15 cellular contexts compared by ENCODE assay signal in genomic region chr11:6587360-6587953, GRCh38. TPM values are rescaled to one million over a fixed set of nuclear protein-coding genes. Genes with fewer than 3 reads are reported as not detected.
DNase-seq lines count a peak whose midpoint lies in the region; ATAC-seq, FAIRE-seq and TF ChIP-seq lines count a peak whose summit lies in the region.
"Had no signal": no experiment of that assay in that cellular context is flagged by ENCODE, and none has a peak within 500 bp of the region (broad histone marks: within the 10 kb centered on the region; RNA-seq: fewer than 3 reads in every experiment).

No MANE protein-coding gene starts in this region.

- DNase-seq in Ammon's horn (ENCODE audit: low spot score) (peak; percentile 72), NCI-H510A treated with DMSO at 0.1 percent for 48 hours (lab: John Stamatoyannopoulos, UW) (peak; percentile 3), ecto neural progenitor cell (ENCODE audit: low spot score) (peak; percentile 46), neuronal stem cell (ENCODE audit: low spot score) (no peak), GM12891 (ENCODE audit: insufficient read length, low spot score) (no peak)
- DNase-seq in natural killer cell treated with Interleukin-12 subunit alpha and Interleukin-12 subunit beta and Interleukin-15 and Interleukin-18, amount 100 ng/mL, for 72 hours (ENCODE audit: low spot score) = no peak
- no peak for DNase-seq in activated T-helper 2 cell treated with anti-CD3 and anti-CD28 coated beads, Interferon-gamma antibody, Interleukin-2, Interleukin-4, amounts not matched to agents 10 μg/mL and 5 μg/mL and 100 μg/mL, durations not matched to agents 14 hours and 24 hours and 36 hours (ENCODE audit: low spot score)
- DNase-seq: activated naive CD8-positive, alpha-beta T cell treated with anti-CD3 and anti-CD28 coated beads for 36 hours; DMS 273 treated with DMSO at 0.1 percent for 48 hours; NCI-H187 treated with DMSO at 0.1 percent for 48 hours; SIG-M5; testis had no signal

- peak overlapping the region; percentile 37 for H3K4ac ChIP-seq in neuronal stem cell (ENCODE audit: low read length)

- H2AFZ ChIP-seq in neuronal stem cell (ENCODE audit: low read length) = no peak overlapping the region

- intact Hi-C loops in activated T-helper 2 cell treated with anti-CD3 and anti-CD28 coated beads, Interferon-gamma antibody, Interleukin-2, Interleukin-4, amounts not matched to agents 10 μg/mL and 5 μg/mL and 100 μg/mL, durations not matched to agents 14 hours and 24 hours and 36 hours (cut with micrococcal nuclease) = no loop called here

- H3K27ac Mint-ChIP-seq in natural killer cell treated with Interleukin-12 subunit alpha and Interleukin-12 subunit beta and Interleukin-15 and Interleukin-18, amount 100 ng/mL, for 72 hours = no peak overlapping the region
- H3K27ac Mint-ChIP-seq in activated T-helper 2 cell treated with anti-CD3 and anti-CD28 coated beads, Interferon-gamma antibody, Interleukin-2, Interleukin-4, amounts not matched to agents 10 μg/mL and 5 μg/mL and 100 μg/mL, durations not matched to agents 14 hours and 24 hours and 36 hours = no peak overlapping the region
- H3K27ac Mint-ChIP-seq: activated naive CD8-positive, alpha-beta T cell treated with anti-CD3 and anti-CD28 coated beads for 36 hours had no signal

- no CpG with 5 or more reads among the region's 11 CpGs for WGBS in neuronal stem cell (ENCODE audit: extremely low coverage in 2 of 2, insufficient read length in 2 of 2, insufficient replicate concordance in 1 of 2), 2 donors

- H3K9me3 ChIP-seq in neuronal stem cell (replicated peaks in 1 of 2; ENCODE audit: control insufficient read depth in 2 of 2, insufficient read depth in 1 of 2, low read depth in 1 of 2, low read length in 2 of 2) = peaks cover 4 to 23% of the 10 kb centered on the region in 2 donors
- H3K9me3 ChIP-seq: testis had no signal

- H4K91ac ChIP-seq in neuronal stem cell (ENCODE audit: low read depth, low read length, poor library complexity) = no peak overlapping the region

- peak overlapping the region; percentile 90 for H3K18ac ChIP-seq in neuronal stem cell (ENCODE audit: low read length)

- peaks cover 12% of the 10 kb centered on the region for H3K9me3 Mint-ChIP-seq in natural killer cell treated with Interleukin-12 subunit alpha and Interleukin-12 subunit beta and Interleukin-15 and Interleukin-18, amount 100 ng/mL, for 72 hours
- H3K9me3 Mint-ChIP-seq in activated T-helper 2 cell treated with anti-CD3 and anti-CD28 coated beads, Interferon-gamma antibody, Interleukin-2, Interleukin-4, amounts not matched to agents 10 μg/mL and 5 μg/mL and 100 μg/mL, durations not matched to agents 14 hours and 24 hours and 36 hours = peaks cover 24% of the 10 kb centered on the region

- no peak for FAIRE-seq in GM12891 (lab: Jason Lieb, UNC)

- H4K8ac ChIP-seq in neuronal stem cell (ENCODE audit: low read depth, low read length) = peak overlapping the region; percentile 92

- peak overlapping the region; percentile 97 for H2BK12ac ChIP-seq in neuronal stem cell (ENCODE audit: low read length)

- peak overlapping the region; percentile 92 for H2BK15ac ChIP-seq in neuronal stem cell (ENCODE audit: low read length)

- H3K36me3 ChIP-seq in neuronal stem cell (replicated peaks in 1 of 2; ENCODE audit: control insufficient read depth in 2 of 2, insufficient read depth in 2 of 2, low read length in 2 of 2) = peaks cover 0 to 23% of the 10 kb centered on the region in 2 donors

- peaks cover 5% of the 10 kb centered on the region for H3K79me1 ChIP-seq in neuronal stem cell (ENCODE audit: low read depth, low read length)

- no peak for ATAC-seq in natural killer cell treated with Interleukin-12 subunit alpha and Interleukin-12 subunit beta and Interleukin-15 and Interleukin-18, amount 100 ng/mL, for 72 hours
- no peak for ATAC-seq in GM19324 (IDR thresholded peaks at IDR 0.05; ENCODE audit: low FRiP score, unreplicated experiment)
- ATAC-seq: HCT116 had no signal

- peaks cover 0 to 2% of the 10 kb centered on the region in 2 donors for H3K4me1 ChIP-seq in neuronal stem cell (ENCODE audit: control insufficient read depth in 2 of 2, insufficient read depth in 1 of 2, low read depth in 1 of 2, low read length in 2 of 2)
- H3K4me1 ChIP-seq: testis had no signal

- no peak overlapping the region for H3K27ac ChIP-seq in neuronal stem cell (replicated peaks; ENCODE audit: low read length)
- H3K27ac ChIP-seq: testis had no signal

- no peak overlapping the region for H3K4me2 ChIP-seq in neuronal stem cell (ENCODE audit: insufficient read depth, low read length, poor library complexity, severe bottlenecking)

- H3K9ac ChIP-seq in neuronal stem cell (ENCODE audit: low read depth, low read length, poor library complexity) = no peak overlapping the region

- H3K23ac ChIP-seq in neuronal stem cell (ENCODE audit: low read depth, low read length, poor library complexity) = no peak overlapping the region

- no peak overlapping the region for H3K4me3 Mint-ChIP-seq in natural killer cell treated with Interleukin-12 subunit alpha and Interleukin-12 subunit beta and Interleukin-15 and Interleukin-18, amount 100 ng/mL, for 72 hours
- no peak overlapping the region for H3K4me3 Mint-ChIP-seq in activated T-helper 2 cell treated with anti-CD3 and anti-CD28 coated beads, Interferon-gamma antibody, Interleukin-2, Interleukin-4, amounts not matched to agents 10 μg/mL and 5 μg/mL and 100 μg/mL, durations not matched to agents 14 hours and 24 hours and 36 hours (ENCODE audit: low read depth)
- H3K4me3 Mint-ChIP-seq: activated naive CD8-positive, alpha-beta T cell treated with anti-CD3 and anti-CD28 coated beads for 36 hours; central memory CD8-positive, alpha-beta T cell had no signal

- H2BK120ac ChIP-seq in neuronal stem cell (ENCODE audit: low read depth, low read length) = no peak overlapping the region

- H3K4me1 Mint-ChIP-seq in natural killer cell treated with Interleukin-12 subunit alpha and Interleukin-12 subunit beta and Interleukin-15 and Interleukin-18, amount 100 ng/mL, for 72 hours (ENCODE audit: low read depth in 2 of 2) = peaks cover 0 to 2% of the 10 kb centered on the region in 2 donors
- no peaks in the 10 kb centered on the region for H3K4me1 Mint-ChIP-seq in activated T-helper 2 cell treated with anti-CD3 and anti-CD28 coated beads, Interferon-gamma antibody, Interleukin-2, Interleukin-4, amounts not matched to agents 10 μg/mL and 5 μg/mL and 100 μg/mL, durations not matched to agents 14 hours and 24 hours and 36 hours (ENCODE audit: low read depth)
- H3K4me1 Mint-ChIP-seq: activated naive CD8-positive, alpha-beta T cell treated with anti-CD3 and anti-CD28 coated beads for 36 hours; central memory CD8-positive, alpha-beta T cell had no signal

- H3K4me3 ChIP-seq in neuronal stem cell (ENCODE audit: low read length in 2 of 2) = no peak overlapping the region
- H3K4me3 ChIP-seq: testis had no signal

- peak overlapping the region; percentile 94 for H3K14ac ChIP-seq in neuronal stem cell (ENCODE audit: low read length)

- H3K27me3 Mint-ChIP-seq in natural killer cell treated with Interleukin-12 subunit alpha and Interleukin-12 subunit beta and Interleukin-15 and Interleukin-18, amount 100 ng/mL, for 72 hours = no peaks in the 10 kb centered on the region
- no peaks in the 10 kb centered on the region for H3K27me3 Mint-ChIP-seq in activated T-helper 2 cell treated with anti-CD3 and anti-CD28 coated beads, Interferon-gamma antibody, Interleukin-2, Interleukin-4, amounts not matched to agents 10 μg/mL and 5 μg/mL and 100 μg/mL, durations not matched to agents 14 hours and 24 hours and 36 hours (ENCODE audit: low read depth)
- H3K27me3 Mint-ChIP-seq: activated naive CD8-positive, alpha-beta T cell treated with anti-CD3 and anti-CD28 coated beads for 36 hours; central memory CD8-positive, alpha-beta T cell had no signal

- no peaks in the 10 kb centered on the region for H3K27me3 ChIP-seq in neuronal stem cell (ENCODE audit: control insufficient read depth in 3 of 3, insufficient read depth in 3 of 3, low read depth in 1 of 3, low read length in 3 of 3)
- H3K27me3 ChIP-seq: testis had no signal

- no peak for TF ChIP-seq POLR2A in GM12891 (IDR thresholded peaks at IDR 0.05; ENCODE audit: low read depth, low read length)

- H2AK5ac ChIP-seq in neuronal stem cell (ENCODE audit: low read depth, low read length) = peak overlapping the region; percentile 79

- peak overlapping the region; percentile 75 for H2BK5ac ChIP-seq in neuronal stem cell (ENCODE audit: low read length)

- peaks cover 28% of the 10 kb centered on the region for H3K36me3 Mint-ChIP-seq in natural killer cell treated with Interleukin-12 subunit alpha and Interleukin-12 subunit beta and Interleukin-15 and Interleukin-18, amount 100 ng/mL, for 72 hours
- peaks cover 47% of the 10 kb centered on the region for H3K36me3 Mint-ChIP-seq in activated T-helper 2 cell treated with anti-CD3 and anti-CD28 coated beads, Interferon-gamma antibody, Interleukin-2, Interleukin-4, amounts not matched to agents 10 μg/mL and 5 μg/mL and 100 μg/mL, durations not matched to agents 14 hours and 24 hours and 36 hours (ENCODE audit: low read depth)

RNA-seq across cellular contexts. Expression of gene RRP8, which starts 16.0 kb away (rescaled TPM):
- 19.8 TPM for polyA plus RNA-seq in neuronal stem cell (2013, experiment 1 of 2)
- polyA plus RNA-seq in neuronal stem cell (2013, experiment 2 of 2) = 18.9 TPM
- total RNA-seq in natural killer cell treated with Interleukin-12 subunit alpha and Interleukin-12 subunit beta and Interleukin-15 and Interleukin-18, amount 100 ng/mL, for 72 hours = 10 to 100 TPM; 33.8 to 42.0 TPM
- 15.0 TPM for polyA plus RNA-seq in GM12891 (2012; ENCODE audit: low read depth, missing spikeins)
- 29.4 and 30.1 TPM in 2 replicates for total RNA-seq in activated T-helper 2 cell treated with anti-CD3 and anti-CD28 coated beads, Interferon-gamma antibody, Interleukin-2, Interleukin-4, amounts not matched to agents 10 μg/mL and 5 μg/mL and 100 μg/mL, durations not matched to agents 14 hours and 24 hours and 36 hours

RNA-seq across cellular contexts. Expression of gene ILK, which starts 16.1 kb away (rescaled TPM):
- polyA plus RNA-seq in neuronal stem cell (2013, experiment 1 of 2) = 96.9 TPM
- polyA plus RNA-seq in neuronal stem cell (2013, experiment 2 of 2) = 95.8 TPM
- 100 to 1,000 TPM in 1 of 2 donors, 10 to 100 TPM in 1; 91.8 to 142 TPM for total RNA-seq in natural killer cell treated with Interleukin-12 subunit alpha and Interleukin-12 subunit beta and Interleukin-15 and Interleukin-18, amount 100 ng/mL, for 72 hours
- 56.8 TPM for polyA plus RNA-seq in GM12891 (2012; ENCODE audit: low read depth, missing spikeins)
- 99.5 and 105 TPM in 2 replicates for total RNA-seq in activated T-helper 2 cell treated with anti-CD3 and anti-CD28 coated beads, Interferon-gamma antibody, Interleukin-2, Interleukin-4, amounts not matched to agents 10 μg/mL and 5 μg/mL and 100 μg/mL, durations not matched to agents 14 hours and 24 hours and 36 hours

RNA-seq across cellular contexts. Expression of gene TAF10, which starts 24.6 kb away (rescaled TPM):
- 283 TPM for polyA plus RNA-seq in neuronal stem cell (2013, experiment 1 of 2)
- polyA plus RNA-seq in neuronal stem cell (2013, experiment 2 of 2) = 282 TPM
- 100 to 1,000 TPM; 118 to 152 TPM for total RNA-seq in natural killer cell treated with Interleukin-12 subunit alpha and Interleukin-12 subunit beta and Interleukin-15 and Interleukin-18, amount 100 ng/mL, for 72 hours
- 241 TPM for polyA plus RNA-seq in GM12891 (2012; ENCODE audit: low read depth, missing spikeins)
- total RNA-seq in activated T-helper 2 cell treated with anti-CD3 and anti-CD28 coated beads, Interferon-gamma antibody, Interleukin-2, Interleukin-4, amounts not matched to agents 10 μg/mL and 5 μg/mL and 100 μg/mL, durations not matched to agents 14 hours and 24 hours and 36 hours = 134 and 142 TPM in 2 replicates

RNA-seq across cellular contexts. Expression of gene TPP1, which starts 31.8 kb away (rescaled TPM):
- polyA plus RNA-seq in neuronal stem cell (2013, experiment 1 of 2) = 47.2 TPM
- polyA plus RNA-seq in neuronal stem cell (2013, experiment 2 of 2) = 47.6 TPM
- 10 to 100 TPM; 48.6 to 92.4 TPM for total RNA-seq in natural killer cell treated with Interleukin-12 subunit alpha and Interleukin-12 subunit beta and Interleukin-15 and Interleukin-18, amount 100 ng/mL, for 72 hours
- polyA plus RNA-seq in GM12891 (2012; ENCODE audit: low read depth, missing spikeins) = 49.7 TPM
- total RNA-seq in activated T-helper 2 cell treated with anti-CD3 and anti-CD28 coated beads, Interferon-gamma antibody, Interleukin-2, Interleukin-4, amounts not matched to agents 10 μg/mL and 5 μg/mL and 100 μg/mL, durations not matched to agents 14 hours and 24 hours and 36 hours = 36.2 and 39.1 TPM in 2 replicates

Comparison
In these comparisons a context has a peak if more than half of its experiments do, and no peak if none do; other contexts are left out.
1. DNase-seq: peak in Ammon's horn (single experiment), NCI-H510A treated with DMSO at 0.1 percent for 48 hours (single experiment) and ecto neural progenitor cell (single experiment); none in neuronal stem cell (single experiment), natural killer cell treated with Interleukin-12 subunit alpha and Interleukin-12 subunit beta and Interleukin-15 and Interleukin-18, amount 100 ng/mL, for 72 hours (single experiment), GM12891 (single experiment) and activated T-helper 2 cell treated with anti-CD3 and anti-CD28 coated beads, Interferon-gamma antibody, Interleukin-2, Interleukin-4, amounts not matched to agents 10 μg/mL and 5 μg/mL and 100 μg/mL, durations not matched to agents 14 hours and 24 hours and 36 hours (single experiment).